Comparison of ENCODE assay signal across 24 cellular contexts in genomic region chr10:17084989-17085725, GRCh38. TPM values are rescaled to one million over a fixed set of nuclear protein-coding genes. Genes with fewer than 3 reads are reported as not detected.
DNase-seq lines count a peak whose midpoint lies in the region; ATAC-seq and TF ChIP-seq lines count a peak whose summit lies in the region.
"Had no signal": no experiment of that assay in that cellular context is flagged by ENCODE, and none has a peak within 500 bp of the region (broad histone marks: within the 10 kb centered on the region; RNA-seq: fewer than 3 reads in every experiment).

No MANE protein-coding gene starts in this region.

- TF ChIP-seq POLR2A in breast epithelium (IDR thresholded peaks at IDR 0.05): no peak

- intact Hi-C loops in breast epithelium (cut with DNase I; ENCODE audit: low total_unique reads) (no loop called here), mammary epithelial cell (cut with micrococcal nuclease) (no loop called here), right cardiac atrium (cut with DNase I) (no loop called here)

- no peak overlapping the region for H3K4me3 ChIP-seq in breast epithelium
- no peak overlapping the region for H3K4me3 ChIP-seq in mammary epithelial cell (replicated peaks in 1 of 3; ENCODE audit: insufficient read depth in 1 of 3, low read depth in 2 of 3, low read length in 3 of 3)
- peak overlapping the region; percentile 35 for H3K4me3 ChIP-seq in adipocyte (ENCODE audit: low read length)
- no peak overlapping the region for H3K4me3 ChIP-seq in right cardiac atrium (ENCODE audit: low read length)
- H3K4me3 ChIP-seq in skin epidermis: no peak overlapping the region
- no peak overlapping the region for H3K4me3 ChIP-seq in mesendoderm (ENCODE audit: low read length)
- H3K4me3 ChIP-seq: BLaER1, body of pancreas, Peyer's patch, SJSA1 had no signal

- no peak overlapping the region for H3K56ac ChIP-seq in mesendoderm (ENCODE audit: low read length)

- H3K23ac ChIP-seq in mesendoderm (ENCODE audit: low read length): no peak overlapping the region

- no TSS peak for BruUV-seq in mammary epithelial cell (replicated peaks; lab: Mats Ljungman, UMichigan)

- H3K4me2 ChIP-seq in mammary epithelial cell (ENCODE audit: insufficient read depth, low read depth, low read length) (no peak overlapping the region), mesendoderm (ENCODE audit: low read length) (no peak overlapping the region)
- H3K4me2 ChIP-seq: BLaER1 had no signal

- no peaks in the 10 kb centered on the region for H3K4me1 ChIP-seq in breast epithelium
- H3K4me1 ChIP-seq in mammary epithelial cell (ENCODE audit: insufficient read depth, low read length): no peaks in the 10 kb centered on the region
- H3K4me1 ChIP-seq in adipocyte (ENCODE audit: control insufficient read depth, insufficient read depth, low read length): peaks cover 21% of the 10 kb centered on the region
- no peaks in the 10 kb centered on the region for H3K4me1 ChIP-seq in right cardiac atrium (ENCODE audit: control insufficient read depth, insufficient read depth, low read length)
- H3K4me1 ChIP-seq in mesendoderm (ENCODE audit: control insufficient read depth, low read depth, low read length): no peaks in the 10 kb centered on the region
- H3K4me1 ChIP-seq: BLaER1, body of pancreas, Peyer's patch had no signal

- no peak overlapping the region for H4K5ac ChIP-seq in mesendoderm (ENCODE audit: low read length)

- H2BK5ac ChIP-seq in mesendoderm (ENCODE audit: low read length): no peak overlapping the region

- H2AFZ ChIP-seq in mammary epithelial cell (ENCODE audit: low read depth, low read length): no peak overlapping the region

- H3K4ac ChIP-seq in mesendoderm (ENCODE audit: low read depth, low read length): no peak overlapping the region

- dilution Hi-C loops in mammary epithelial cell (cut with HindIII; ENCODE audit: low sequenced_read_pairs): no loop called here

- no peaks in the 10 kb centered on the region for H3K27me3 ChIP-seq in breast epithelium
- no peaks in the 10 kb centered on the region for H3K27me3 ChIP-seq in mammary epithelial cell (ENCODE audit: insufficient read depth, low read length)
- H3K27me3 ChIP-seq in adipocyte (replicated peaks; ENCODE audit: control insufficient read depth, insufficient read depth, low read length): no peaks in the 10 kb centered on the region
- H3K27me3 ChIP-seq in right cardiac atrium (ENCODE audit: control insufficient read depth, insufficient read depth): no peaks in the 10 kb centered on the region
- H3K27me3 ChIP-seq in mesendoderm (ENCODE audit: insufficient read depth, low read length, poor library complexity): no peaks in the 10 kb centered on the region
- H3K27me3 ChIP-seq: BLaER1, body of pancreas, Peyer's patch, SJSA1 had no signal

- H4K20me1 ChIP-seq in mammary epithelial cell (ENCODE audit: insufficient read depth, low read length): no peaks in the 10 kb centered on the region
- H4K20me1 ChIP-seq: BLaER1 had no signal

- H3K9ac ChIP-seq in mammary epithelial cell (ENCODE audit: insufficient read depth, low read length): no peak overlapping the region
- H3K9ac ChIP-seq in adipocyte (ENCODE audit: low read length): no peak overlapping the region
- H3K9ac ChIP-seq in mesendoderm (ENCODE audit: low read length): no peak overlapping the region
- H3K9ac ChIP-seq: BLaER1 had no signal

- no peak overlapping the region for H4K8ac ChIP-seq in mesendoderm (ENCODE audit: low read depth, low read length)

- H2BK120ac ChIP-seq in mesendoderm (ENCODE audit: low read depth, low read length): no peak overlapping the region

- no peak overlapping the region for H2BK15ac ChIP-seq in mesendoderm (replicated peaks; ENCODE audit: low read depth)

- no peak overlapping the region for H2AK5ac ChIP-seq in mesendoderm (ENCODE audit: low read length)

- H3K9me3 ChIP-seq in breast epithelium (no peaks in the 10 kb centered on the region), mammary epithelial cell (replicated peaks; ENCODE audit: insufficient read depth, low read length) (no peaks in the 10 kb centered on the region), adipocyte (ENCODE audit: control insufficient read depth, low read length) (no peaks in the 10 kb centered on the region), right cardiac atrium (ENCODE audit: control insufficient read depth, low read length) (no peaks in the 10 kb centered on the region)
- H3K9me3 ChIP-seq: BLaER1, body of pancreas, Peyer's patch, SJSA1 had no signal

- peak; percentile 43 to 71 for ATAC-seq in right cardiac atrium
- ATAC-seq: body of pancreas, T-helper 17 cell had no signal

- no peaks in the 10 kb centered on the region for H3K79me1 ChIP-seq in mesendoderm (ENCODE audit: low read length)

- H3K36me3 ChIP-seq in breast epithelium: no peaks in the 10 kb centered on the region
- no peaks in the 10 kb centered on the region for H3K36me3 ChIP-seq in mammary epithelial cell (ENCODE audit: insufficient read depth, low read length)
- no peaks in the 10 kb centered on the region for H3K36me3 ChIP-seq in adipocyte (ENCODE audit: control insufficient read depth, insufficient read depth, low read length, severe bottlenecking)
- no peaks in the 10 kb centered on the region for H3K36me3 ChIP-seq in mesendoderm (ENCODE audit: control insufficient read depth, insufficient read depth, low read length)
- H3K36me3 ChIP-seq: BLaER1, SJSA1 had no signal

- in situ Hi-C loops in mammary epithelial cell (cut with MboI; ENCODE audit: low sequenced_read_pairs in 2 of 2): no loop called here

- TF ChIP-seq CTCF in breast epithelium (IDR thresholded peaks at IDR 0.05) (no peak), mammary epithelial cell (conservative IDR thresholded peaks at IDR 0.05 in 1 of 2, IDR thresholded peaks at IDR 0.05 in 1 of 2; ENCODE audit: extremely low read depth in 1 of 2, insufficient read depth in 1 of 2, low read depth in 1 of 2, low read length in 2 of 2) (no peak)

- H3K27ac ChIP-seq in breast epithelium: peak overlapping the region; percentile 7 to 10
- H3K27ac ChIP-seq in mammary epithelial cell (ENCODE audit: insufficient read depth, low read depth, low read length): no peak overlapping the region
- no peak overlapping the region for H3K27ac ChIP-seq in right cardiac atrium (ENCODE audit: low read length)
- peak overlapping the region in 11 of 21 experiments; percentile 4 to 74 (median 35) for H3K27ac ChIP-seq in skin epidermis
- no peak overlapping the region for H3K27ac ChIP-seq in mesendoderm (ENCODE audit: low read depth, low read length)
- H3K27ac ChIP-seq: BLaER1, body of pancreas, Peyer's patch, SJSA1, VCaP had no signal

- 89% methylated on average over 4 of the region's 4 CpGs for WGBS in mammary epithelial cell (ENCODE audit: low coverage, missing lambda C conversion rate)
- WGBS in right cardiac atrium: 57% methylated on average over 4 of the region's 4 CpGs
- no CpG with 5 or more reads among the region's 4 CpGs for WGBS in mesendoderm (ENCODE audit: extremely low coverage, insufficient coverage, low lambda C conversion rate)

- H3K18ac ChIP-seq in mesendoderm (ENCODE audit: low read length): no peak overlapping the region

- DNase-seq in breast epithelium (ENCODE audit: low spot score in 2 of 2) (no peak), mammary epithelial cell (no peak), adipocyte (ENCODE audit: low read depth) (peak; percentile 63), right cardiac atrium (peak in 2 of 3 donors; percentile 54 to 72), HK-2 (ENCODE audit: unreplicated experiment) (no peak), mesendoderm (no peak), NCI-H1436 (lab: John Stamatoyannopoulos, UW) (no peak)
- DNase-seq: 8988T; activated CD4-positive, alpha-beta T cell treated with anti-CD3 and anti-CD28 coated beads, Interleukin-2, amount 50 U/mL, for 1 hour; activated CD8-positive, alpha-beta memory T cell treated with anti-CD3 and anti-CD28 coated beads, Interleukin-2, amount 50 U/mL, for 48 hours; activated effector memory CD4-positive, alpha-beta T cell treated with Interleukin-2 at 50 U/mL for 16 hours; activated naive CD8-positive, alpha-beta T cell treated with anti-CD3 and anti-CD28 coated beads, Interleukin-2, amount 10 ng/mL, durations not matched to agents 7 days and 5 days; body of pancreas; Calu3; immature natural killer cell; NCI-H1105; NCI-H2081 treated with DMSO at 0.1 percent for 48 hours; NK-92 treated with Interleukin-12 subunit alpha and Interleukin-12 subunit beta, amount 100 ng/mL, for 24 hours; Peyer's patch; T-helper 17 cell had no signal

- CTCF ChIA-PET in mammary epithelial cell (lab: Charles Lee; ENCODE audit: low non-redundant PET): no interaction called here

- no peaks in the 10 kb centered on the region for H3K79me2 ChIP-seq in mammary epithelial cell (ENCODE audit: insufficient read depth, low read length)
- H3K79me2 ChIP-seq in mesendoderm (ENCODE audit: control insufficient read depth, insufficient read depth, low read length): no peaks in the 10 kb centered on the region

RNA-seq across cellular contexts. Expression of gene CUBN, which starts 44.5 kb away (rescaled TPM):
- total RNA-seq in breast epithelium (1 to 10 TPM; 1.6 to 5.7 (median 5.0) TPM), mammary epithelial cell (under 1 TPM; 0.28 to 0.67 TPM), right cardiac atrium (1 to 10 TPM in 1 of 4 donors, under 1 TPM in 3; 0.78 to 1.3 (median 0.91) TPM)
- polyA plus RNA-seq in mammary epithelial cell (0.06 TPM), right cardiac atrium (0.41 TPM)
- polyA minus RNA-seq in mammary epithelial cell: 0.36 TPM
- polyA plus RNA-seq in mesendoderm (2013, experiment 1 of 2): 0.10 TPM
- 0.07 TPM for polyA plus RNA-seq in mesendoderm (2013, experiment 2 of 2)

Comparison
In these comparisons a context has a peak if more than half of its experiments do, and no peak if none do; other contexts are left out.
1. H3K27ac ChIP-seq: peak in breast epithelium (2 of 2) and skin epidermis (11 of 21); none in mammary epithelial cell (single experiment), right cardiac atrium (single experiment) and mesendoderm (single experiment).
2. DNase-seq: peak in adipocyte (single experiment) and right cardiac atrium (2 of 3); none in breast epithelium (0 of 2), mammary epithelial cell (single experiment), HK-2 (single experiment), mesendoderm (single experiment) and NCI-H1436 (single experiment).